Comparison of ENCODE assay signal across 17 cellular contexts in the genomic region with DNA sequence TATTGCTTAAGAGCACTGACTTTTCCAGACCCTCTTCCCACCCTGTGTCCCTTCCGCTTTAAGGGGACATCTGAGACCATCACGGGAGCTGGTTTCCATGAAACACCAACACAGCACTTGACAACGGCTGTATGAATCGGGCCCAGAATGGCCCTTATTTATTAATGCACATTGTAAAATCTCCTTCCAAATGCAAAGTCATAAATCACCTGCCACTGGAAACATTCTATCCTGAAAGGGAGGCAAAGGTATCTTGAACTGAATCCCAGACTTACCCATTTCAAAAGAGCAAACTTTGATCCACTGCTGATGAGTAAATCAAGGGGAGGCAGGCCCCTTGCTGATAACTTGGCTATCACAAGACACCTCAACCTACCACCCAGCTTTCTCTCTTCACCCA. TPM values are rescaled to one million over a fixed set of nuclear protein-coding genes. Genes with fewer than 3 reads are reported as not detected.
DNase-seq lines count a peak whose midpoint lies in the region; ATAC-seq, FAIRE-seq and TF ChIP-seq lines count a peak whose summit lies in the region.
"Had no signal": no experiment of that assay in that cellular context is flagged by ENCODE, and none has a peak within 500 bp of the region (broad histone marks: within the 10 kb centered on the region; RNA-seq: fewer than 3 reads in every experiment).

No MANE protein-coding gene starts in this region.

- peaks cover 10% of the 10 kb centered on the region for H3K27me3 Mint-ChIP-seq in stimulated activated memory B cell treated with anti-CD40 and anti-IgM and Interleukin-4, amounts not matched to agents 10 μg/mL and 1 μg/mL and 100 μg/mL, for 72 hours
- H3K27me3 Mint-ChIP-seq: activated T-cell treated with anti-CD3 and anti-CD28 coated beads, Interleukin-2, amount 50 U/mL, for 24 hours; dendritic cell treated with granulocyte-macrophage colony-stimulating factor and Interleukin-4, amounts not matched to agents 40 ng/mL and 50 ng/mL, for 4 days; memory B cell had no signal

- POLR2A ChIA-PET in RWPE1 (lab: Yijun Ruan, JAX; ENCODE audit: low non-redundant PET) = no interaction called here

- H4K20me1 ChIP-seq in keratinocyte (ENCODE audit: control insufficient read depth, extremely low read depth, insufficient read depth, low read length) = no peaks in the 10 kb centered on the region

- TF ChIP-seq CTCF in RWPE1 (conservative IDR thresholded peaks at IDR 0.05; ENCODE audit: low read depth) = no peak
- TF ChIP-seq CTCF in keratinocyte (optimal IDR thresholded peaks at IDR 0.05 in 1 of 3, IDR thresholded peaks at IDR 0.05 in 1 of 3, conservative IDR thresholded peaks at IDR 0.05 in 1 of 3; ENCODE audit: extremely low read depth in 1 of 3, insufficient read depth in 2 of 3, low read length in 3 of 3) = no peak
- no peak for TF ChIP-seq CTCF in pancreas (IDR thresholded peaks at IDR 0.05)

- no peaks in the 10 kb centered on the region for H3K9me3 Mint-ChIP-seq in stimulated activated memory B cell treated with anti-CD40 and anti-IgM and Interleukin-4, amounts not matched to agents 10 μg/mL and 1 μg/mL and 100 μg/mL, for 72 hours
- H3K9me3 Mint-ChIP-seq: activated naive CD4-positive, alpha-beta T cell treated with anti-CD3 and anti-CD28 coated beads, Interleukin-2, amount 50 U/mL, for 72 hours; activated T-cell treated with anti-CD3 and anti-CD28 coated beads, Interleukin-2, amount 50 U/mL, for 24 hours; dendritic cell treated with granulocyte-macrophage colony-stimulating factor and Interleukin-4, amounts not matched to agents 40 ng/mL and 50 ng/mL, for 4 days; memory B cell; neural crest cell had no signal

- peaks cover 81% of the 10 kb centered on the region for H3K79me2 ChIP-seq in keratinocyte (ENCODE audit: control insufficient read depth, insufficient read depth, low read length)

- H3K27me3 ChIP-seq in keratinocyte (ENCODE audit: control insufficient read depth, extremely low read depth, insufficient read depth, low read length) (no peaks in the 10 kb centered on the region), pancreas (no peaks in the 10 kb centered on the region)
- H3K27me3 ChIP-seq: BE2C had no signal

- FAIRE-seq in keratinocyte (lab: Jason Lieb, UNC) = no peak
- no peak for FAIRE-seq in pancreas (lab: Jason Lieb, UNC)
- FAIRE-seq: TTC549 had no signal

- H3K4me3 Mint-ChIP-seq in stimulated activated memory B cell treated with anti-CD40 and anti-IgM and Interleukin-4, amounts not matched to agents 10 μg/mL and 1 μg/mL and 100 μg/mL, for 72 hours = no peak overlapping the region
- H3K4me3 Mint-ChIP-seq: activated T-cell treated with anti-CD3 and anti-CD28 coated beads, Interleukin-2, amount 50 U/mL, for 24 hours; dendritic cell treated with granulocyte-macrophage colony-stimulating factor and Interleukin-4, amounts not matched to agents 40 ng/mL and 50 ng/mL, for 4 days; memory B cell; neural crest cell had no signal

- CTCF ChIA-PET in RWPE1 (lab: Yijun Ruan, JAX) = interaction anchor here (0.6 kb wide), 1 partner anchor 128 kb away, joined by 3 read pairs; no protein-coding TSS in a partner anchor

- peak overlapping the region; percentile 73 for H3K27ac ChIP-seq in RWPE1
- H3K27ac ChIP-seq in keratinocyte (ENCODE audit: control insufficient read depth, insufficient read depth, low read length) = peak overlapping the region; percentile 64
- H3K27ac ChIP-seq in pancreas = peak overlapping the region; percentile 44 to 70 (median 49)
- peak overlapping the region; percentile 61 for H3K27ac ChIP-seq in urinary bladder (ENCODE audit: low read depth)
- H3K27ac ChIP-seq in substantia nigra (ENCODE audit: low read depth, low read length, poor library complexity, severe bottlenecking) = no peak overlapping the region

- peaks cover 70% of the 10 kb centered on the region for H3K4me1 ChIP-seq in keratinocyte (ENCODE audit: control insufficient read depth, extremely low read depth, insufficient read depth, low read length)
- H3K4me1 ChIP-seq in pancreas = peaks cover 12 to 32% (median 18%) of the 10 kb centered on the region in 3 donors
- H3K4me1 ChIP-seq in urinary bladder (ENCODE audit: insufficient read depth) = no peaks in the 10 kb centered on the region

- DNase-seq in RWPE1 (ENCODE audit: low spot score) (no peak), keratinocyte (ENCODE audit: low read depth, low spot score) (no peak), pancreas (peak in 1 of 6 donors; percentile 6), HCEC 1CT (no peak), substantia nigra (lab: John Stamatoyannopoulos, UW) (no peak)
- DNase-seq: activated CD4-positive, alpha-beta T cell treated with anti-CD3 and anti-CD28 coated beads, Interleukin-2, amount 50 U/mL, for 4 hours; activated T-cell treated with anti-CD3 and anti-CD28 coated beads, Interleukin-2, amount 50 U/mL, for 24 hours; BE2C; NCI-H2081; NCI-H748 treated with DMSO at 0.1 percent for 48 hours had no signal

- no peaks in the 10 kb centered on the region for H3K36me3 Mint-ChIP-seq in stimulated activated memory B cell treated with anti-CD40 and anti-IgM and Interleukin-4, amounts not matched to agents 10 μg/mL and 1 μg/mL and 100 μg/mL, for 72 hours
- H3K36me3 Mint-ChIP-seq: activated naive CD4-positive, alpha-beta T cell treated with anti-CD3 and anti-CD28 coated beads, Interleukin-2, amount 50 U/mL, for 72 hours; memory B cell had no signal

- H3K4me3 ChIP-seq in keratinocyte (ENCODE audit: control insufficient read depth in 2 of 3, extremely low read depth in 1 of 3, insufficient read depth in 2 of 3, low read depth in 1 of 3, low read length in 3 of 3) (no peak overlapping the region), pancreas (no peak overlapping the region), urinary bladder (ENCODE audit: low read depth, low read length) (no peak overlapping the region)

- intact Hi-C loops in pancreas (cut with DNase I) = no loop called here

- H3K9me3 ChIP-seq in keratinocyte (ENCODE audit: control insufficient read depth, low read depth, low read length) (no peaks in the 10 kb centered on the region), pancreas (no peaks in the 10 kb centered on the region)
- H3K9me3 ChIP-seq: BE2C had no signal

- no peak overlapping the region for H3K27ac Mint-ChIP-seq in stimulated activated memory B cell treated with anti-CD40 and anti-IgM and Interleukin-4, amounts not matched to agents 10 μg/mL and 1 μg/mL and 100 μg/mL, for 72 hours
- H3K27ac Mint-ChIP-seq: activated naive CD4-positive, alpha-beta T cell treated with anti-CD3 and anti-CD28 coated beads, Interleukin-2, amount 50 U/mL, for 72 hours; activated T-cell treated with anti-CD3 and anti-CD28 coated beads, Interleukin-2, amount 50 U/mL, for 24 hours; dendritic cell treated with granulocyte-macrophage colony-stimulating factor and Interleukin-4, amounts not matched to agents 40 ng/mL and 50 ng/mL, for 4 days; memory B cell had no signal

- H3K9ac ChIP-seq in keratinocyte (ENCODE audit: control insufficient read depth, extremely low read depth, insufficient read depth, low read length) = peak overlapping the region; percentile 44

- dilution Hi-C loops in keratinocyte (cut with MboI; ENCODE audit: extremely low pct_ligation_motif_present, low sequenced_read_pairs) = no loop called here

- WGBS in pancreas, 2 donors = 57 to 60% methylated on average over 4 of the region's 4 CpGs
- WGBS in urinary bladder = 34% methylated on average over 4 of the region's 4 CpGs

- no peak overlapping the region for H2AFZ ChIP-seq in keratinocyte (ENCODE audit: control insufficient read depth, low read length)

- H3K4me2 ChIP-seq in keratinocyte (ENCODE audit: control insufficient read depth, extremely low read depth, insufficient read depth, low read depth, low read length) = peak overlapping the region; percentile 70

- peaks cover 6% of the 10 kb centered on the region for H3K9me1 ChIP-seq in keratinocyte (ENCODE audit: control insufficient read depth, extremely low read depth, insufficient read depth, low read length)

- no peaks in the 10 kb centered on the region for H3K36me3 ChIP-seq in keratinocyte (ENCODE audit: control insufficient read depth in 2 of 2, extremely low read depth in 1 of 2, insufficient read depth in 2 of 2, low read length in 2 of 2)
- no peaks in the 10 kb centered on the region for H3K36me3 ChIP-seq in pancreas
- no peaks in the 10 kb centered on the region for H3K36me3 ChIP-seq in urinary bladder (ENCODE audit: insufficient read depth)
- H3K36me3 ChIP-seq: BE2C had no signal

- H3K4me1 Mint-ChIP-seq in stimulated activated memory B cell treated with anti-CD40 and anti-IgM and Interleukin-4, amounts not matched to agents 10 μg/mL and 1 μg/mL and 100 μg/mL, for 72 hours = peaks cover 10% of the 10 kb centered on the region
- H3K4me1 Mint-ChIP-seq: memory B cell had no signal

- ATAC-seq in pancreas = no peak
- no peak for ATAC-seq in stimulated activated memory B cell treated with anti-CD40 and anti-IgM and Interleukin-4, amounts not matched to agents 10 μg/mL and 1 μg/mL and 100 μg/mL, for 72 hours
- ATAC-seq: activated naive CD4-positive, alpha-beta T cell treated with anti-CD3 and anti-CD28 coated beads, Interleukin-2, amount 50 U/mL, for 72 hours had no signal

RNA-seq across cellular contexts. Expression of a gene that starts 37.4 kb away (rescaled TPM):
- polyA plus RNA-seq in keratinocyte = 9.4 to 18.0 TPM (median 10.9 TPM) in 3 replicates
- 10.8 TPM for polyA plus RNA-seq in keratinocyte (2011; ENCODE audit: low read depth)
- polyA plus RNA-seq in keratinocyte (2011; cell fraction: cytosol; rRNA removed) = 9.2 and 13.0 TPM in 2 replicates
- 12.5 and 15.5 TPM in 2 replicates for polyA plus RNA-seq in keratinocyte (2011; cell fraction: nucleus; rRNA removed)
- 19.8 and 20.4 TPM in 2 replicates for polyA plus RNA-seq in keratinocyte (2012; ENCODE audit: low replicate concordance)
- polyA minus RNA-seq in keratinocyte = 11.6 to 24.3 TPM (median 12.2 TPM) in 3 replicates
- polyA minus RNA-seq in keratinocyte (2011; cell fraction: cytosol; rRNA and poly(A)+ RNA removed) = 17.5 TPM
- polyA minus RNA-seq in keratinocyte (2011; cell fraction: nucleus; rRNA and poly(A)+ RNA removed) = 17.8 and 18.4 TPM in 2 replicates
- total RNA-seq in pancreas = 10 to 100 TPM; 13.9 to 24.2 (median 22.7) TPM
- 10 to 100 TPM; 11.5 to 12.4 TPM for polyA plus RNA-seq in pancreas
- 10.4 TPM for total RNA-seq in urinary bladder
- 17.1 TPM for polyA plus RNA-seq in urinary bladder
